8 cellular contexts compared by ENCODE assay signal in the genomic region with DNA sequence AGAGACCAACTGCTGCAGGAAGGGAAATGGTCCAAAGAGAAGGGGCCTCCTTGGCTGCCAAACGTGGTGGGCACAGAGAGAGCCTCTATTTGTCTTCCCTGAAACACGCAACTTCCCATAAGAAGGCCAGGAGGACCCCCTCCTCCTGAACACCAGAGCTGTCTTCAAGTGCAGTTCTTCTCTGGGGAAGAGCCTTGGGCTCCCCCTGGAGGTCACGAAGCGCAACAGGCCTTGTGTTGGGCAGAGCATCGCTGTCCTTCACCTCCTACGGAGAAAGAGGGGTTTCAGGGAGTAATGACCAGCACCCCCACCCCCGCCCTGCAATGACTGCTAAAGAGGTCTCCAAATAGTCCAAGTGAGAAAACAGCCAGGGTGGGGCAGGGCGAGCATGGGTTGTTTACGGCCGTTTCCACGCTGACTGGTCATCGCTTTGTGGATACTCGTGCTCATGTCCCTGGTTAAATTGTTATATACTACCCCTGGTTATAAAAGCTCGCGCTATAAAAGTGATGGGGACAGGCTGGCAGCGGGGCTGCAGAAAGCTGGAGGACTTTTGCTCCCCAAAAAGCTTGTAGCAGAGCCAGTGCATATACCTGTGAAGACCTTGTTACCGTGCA.
A peak's percentile ranks its signal among the peaks of the same experiment; 100 is the strongest.
DNase-seq lines count a peak whose midpoint lies in the region; ATAC-seq and TF ChIP-seq lines count a peak whose summit lies in the region.

No MANE protein-coding gene starts in this region.

- no peak overlapping the region for H3K27ac ChIP-seq in PC-3 (ENCODE audit: low read length)

- intact Hi-C loops in PC-3 (cut with micrococcal nuclease) = no loop called here

- BruUV-seq in PC-3 (replicated peaks; lab: Mats Ljungman, UMichigan) = no TSS peak

- in situ Hi-C loops in T47D (cut with HindIII; ENCODE audit: low pct_unique_long_range_greater_than_20kb, low sequenced_read_pairs) = no loop called here

- CTCF ChIA-PET in PC-3 (lab: Charles Lee) = no interaction called here

- H3K4me1 ChIP-seq in PC-3 (ENCODE audit: insufficient read depth, low read length) = no peaks in the 10 kb centered on the region

- POLR2A ChIA-PET in PC-3 (lab: Charles Lee; ENCODE audit: unreplicated experiment) = no interaction called here

- no peaks in the 10 kb centered on the region for H4K20me1 ChIP-seq in PC-3 (ENCODE audit: low read length)

- no peak overlapping the region for H3K4me3 ChIP-seq in GM12865 (ENCODE audit: low read depth, low read length)
- H3K4me3 ChIP-seq in PC-3 (ENCODE audit: low read length) = no peak overlapping the region

- H3K9ac ChIP-seq in PC-3 (ENCODE audit: low read length) = no peak overlapping the region

- no peak overlapping the region for H2AFZ ChIP-seq in PC-3 (ENCODE audit: low read length)

- no peak overlapping the region for H3K4me2 ChIP-seq in PC-3 (ENCODE audit: low read length)

- H3F3A ChIP-seq in PC-3 (ENCODE audit: low read length, unreplicated experiment) = no peaks in the 10 kb centered on the region

- DNase-seq in AG08396 (ENCODE audit: low spot score) (peak; percentile 48), GM12865 (ENCODE audit: low read depth) (peak; percentile 35), PC-3 (peak; percentile 35), T47D (ENCODE audit: low read depth in 1 of 2, low spot score in 1 of 2) (peak; percentile 13 to 55), medulla oblongata (ENCODE audit: extremely low spot score) (peak; percentile 46), GM19238 (ENCODE audit: insufficient read length, low spot score) (no peak)

- no peaks in the 10 kb centered on the region for H3K9me3 ChIP-seq in PC-3 (ENCODE audit: low read length)

- no peaks in the 10 kb centered on the region for H3K9me2 ChIP-seq in PC-3 (replicated peaks; ENCODE audit: low read length)

- no peaks in the 10 kb centered on the region for H3K36me3 ChIP-seq in PC-3 (ENCODE audit: low read depth, low read length)

- no peak; the same call in 1 of the 2 replicates for ATAC-seq in PC-3
- ATAC-seq in GM18858 (IDR thresholded peaks at IDR 0.05; ENCODE audit: unreplicated experiment) = no peak
- no peak for ATAC-seq in GM21717 (IDR thresholded peaks at IDR 0.05; ENCODE audit: unreplicated experiment)

- no peaks in the 10 kb centered on the region for H3K79me2 ChIP-seq in PC-3 (ENCODE audit: low read length)

- H3K27me3 ChIP-seq in PC-3 (ENCODE audit: low read length) = no peaks in the 10 kb centered on the region

- TF ChIP-seq CTCF in GM12865 (IDR thresholded peaks at IDR 0.05; ENCODE audit: insufficient read depth, low read depth, low read length, missing control alignments) = peak; percentile 67
- TF ChIP-seq CTCF in PC-3 (conservative IDR thresholded peaks at IDR 0.05; ENCODE audit: low read depth, low read length) = peak; percentile 71
